ENCODE assay signal across 1 cellular context in genomic region chr11:111550258-111550657, GRCh38.
TF ChIP-seq lines count a peak whose summit lies in the region.

No MANE protein-coding gene starts in this region.

TF ChIP-seq in GM23338, 12 proteins besides CTCF, POLR2A, EP300 and RAD21 (continued from another document):
- TF ChIP-seq ZNF462 (CRISPR knock-in tag; IDR thresholded peaks at IDR 0.05) = no peak
- TF ChIP-seq ZNF331 (CRISPR knock-in tag; IDR thresholded peaks at IDR 0.05; ENCODE audit: low read depth) = no peak
- no peak for TF ChIP-seq JUNB (IDR thresholded peaks at IDR 0.05; ENCODE audit: unreplicated experiment)
- TF ChIP-seq EZH2 (IDR thresholded peaks at IDR 0.05; ENCODE audit: low read depth, unreplicated experiment) = no peak
TF ChIP-seq in GM23338: peak in this region for 0.
